9 cellular contexts compared by ENCODE assay signal in the genomic region with DNA sequence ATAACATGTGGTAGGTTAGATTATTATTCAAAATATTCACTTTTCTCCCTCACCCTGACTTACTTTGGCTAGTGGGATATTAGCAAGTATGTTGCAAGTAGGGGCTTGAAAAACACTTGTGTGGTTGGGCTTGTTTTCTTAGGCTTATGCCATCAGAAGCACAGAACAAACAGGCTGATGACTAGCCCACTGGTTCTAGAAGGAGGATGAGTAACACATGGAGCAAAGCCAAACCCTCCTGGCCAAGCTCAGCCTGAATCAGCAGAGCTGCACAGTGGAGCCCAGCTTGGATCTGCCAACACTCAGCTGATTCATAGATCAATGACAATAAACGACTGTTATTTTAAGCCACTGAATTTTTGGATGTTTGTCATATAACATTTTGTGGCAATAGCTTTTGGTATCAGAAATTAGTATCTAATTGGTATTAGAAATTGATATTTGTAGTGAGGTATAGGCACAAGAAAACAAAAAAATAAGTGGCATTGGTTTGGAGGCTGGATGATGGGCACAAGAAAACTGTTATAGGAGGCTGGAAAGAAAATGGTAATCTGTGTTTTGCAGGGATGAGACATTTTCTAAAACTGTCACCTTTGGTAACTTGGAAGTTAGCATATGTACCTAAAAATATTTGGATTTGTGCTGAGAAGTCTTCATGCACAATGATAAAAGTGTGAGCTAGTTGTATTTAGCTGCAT. TPM values are rescaled to one million over a fixed set of nuclear protein-coding genes. Genes with fewer than 3 reads are reported as not detected.
DNase-seq lines count a peak whose midpoint lies in the region; ATAC-seq and TF ChIP-seq lines count a peak whose summit lies in the region.
"Had no signal": no experiment of that assay in that cellular context is flagged by ENCODE, and none has a peak within 500 bp of the region (broad histone marks: within the 10 kb centered on the region; RNA-seq: fewer than 3 reads in every experiment).

No MANE protein-coding gene starts in this region.

- H3K27me3 Mint-ChIP-seq in chondrocyte (ENCODE audit: low read depth): no peaks in the 10 kb centered on the region

- H3K36me3 Mint-ChIP-seq in chondrocyte (ENCODE audit: low read depth): peaks cover 2% of the 10 kb centered on the region
- H3K36me3 Mint-ChIP-seq: activated naive CD8-positive, alpha-beta T cell treated with anti-CD3 and anti-CD28 coated beads for 36 hours had no signal

- in situ Hi-C loops in ACHN (cut with HindIII; ENCODE audit: low pct_ligation_motif_present, low pct_unique_long_range_greater_than_20kb, low sequenced_read_pairs): no loop called here

- no peaks in the 10 kb centered on the region for H3K9me3 Mint-ChIP-seq in chondrocyte (ENCODE audit: low read depth)
- H3K9me3 Mint-ChIP-seq: activated naive CD8-positive, alpha-beta T cell treated with anti-CD3 and anti-CD28 coated beads for 36 hours had no signal

- peak overlapping the region; percentile 73 for H3K27ac Mint-ChIP-seq in chondrocyte (ENCODE audit: unreplicated experiment)
- H3K27ac Mint-ChIP-seq: activated naive CD8-positive, alpha-beta T cell treated with anti-CD3 and anti-CD28 coated beads for 36 hours had no signal

- H3K4me1 Mint-ChIP-seq in chondrocyte (ENCODE audit: low read depth): peaks cover 16% of the 10 kb centered on the region

- TF ChIP-seq CTCF in chondrocyte (IDR thresholded peaks at IDR 0.05): no peak

- no peak overlapping the region for H3K4me3 Mint-ChIP-seq in chondrocyte (ENCODE audit: unreplicated experiment)
- H3K4me3 Mint-ChIP-seq: activated naive CD8-positive, alpha-beta T cell treated with anti-CD3 and anti-CD28 coated beads for 36 hours had no signal

- DNase-seq in ACHN: peak; percentile 88
- DNase-seq in NCI-H1694 treated with DMSO at 0.1 percent for 48 hours (lab: John Stamatoyannopoulos, UW): peak; percentile 23
- no peak for DNase-seq in chondrocyte (ENCODE audit: low spot score)
- DNase-seq in lung microvascular endothelial cell (ENCODE audit: low read depth in 2 of 2): peak; percentile 86 to 95
- DNase-seq: activated naive CD8-positive, alpha-beta T cell treated with anti-CD3 and anti-CD28 coated beads for 36 hours had no signal

- no peak for ATAC-seq in GM21786 (IDR thresholded peaks at IDR 0.05; ENCODE audit: unreplicated experiment)
- no peak for ATAC-seq in GM21526 (IDR thresholded peaks at IDR 0.05; ENCODE audit: low FRiP score, unreplicated experiment)
- ATAC-seq in HG02973 (IDR thresholded peaks at IDR 0.05; ENCODE audit: unreplicated experiment): no peak
- no peak for ATAC-seq in HG03045 (IDR thresholded peaks at IDR 0.05; ENCODE audit: unreplicated experiment)

RNA-seq across cellular contexts. Expression of gene ZBED3, which starts 46.1 kb away (rescaled TPM):
- total RNA-seq in chondrocyte: 10.7 to 15.8 TPM (median 14.7 TPM) in 3 replicates
- 1.1 and 1.2 TPM in 2 replicates for total RNA-seq in lung microvascular endothelial cell
